21 cellular contexts compared by ENCODE assay signal in genomic region chr1:247962911-247963588, GRCh38. TPM values are rescaled to one million over a fixed set of nuclear protein-coding genes. Genes with fewer than 3 reads are reported as not detected.
DNase-seq lines count a peak whose midpoint lies in the region; ATAC-seq, FAIRE-seq and TF ChIP-seq lines count a peak whose summit lies in the region.
"Had no signal": no experiment of that assay in that cellular context is flagged by ENCODE, and none has a peak within 500 bp of the region (broad histone marks: within the 10 kb centered on the region; RNA-seq: fewer than 3 reads in every experiment).

No MANE protein-coding gene starts in this region.

- H3K9me3 Mint-ChIP-seq in activated CD8-positive, alpha-beta T cell treated with anti-CD3 and anti-CD28 coated beads for 36 hours: peaks cover 2% of the 10 kb centered on the region
- H3K9me3 Mint-ChIP-seq in activated CD8-positive, alpha-beta T cell treated with anti-CD3 and anti-CD28 coated beads, Interleukin-2, amount 10 ng/mL, durations not matched to agents 7 days and 5 days (ENCODE audit: insufficient read depth): no peaks in the 10 kb centered on the region

- no peaks in the 10 kb centered on the region for H3K4me1 ChIP-seq in RWPE2 (ENCODE audit: insufficient read depth, poor library complexity, severe bottlenecking)

- POLR2A ChIA-PET in activated CD8-positive, alpha-beta T cell treated with anti-CD3 and anti-CD28 coated beads for 36 hours (lab: Charles Lee): no interaction called here
- POLR2A ChIA-PET in activated CD8-positive, alpha-beta T cell treated with anti-CD3 and anti-CD28 coated beads, Interleukin-2, amount 10 ng/mL, durations not matched to agents 7 days and 5 days (lab: Charles Lee): no interaction called here

- H3K27me3 ChIP-seq in RWPE2 (ENCODE audit: insufficient read depth, poor library complexity, severe bottlenecking): no peaks in the 10 kb centered on the region

- H3K4me1 Mint-ChIP-seq in activated CD8-positive, alpha-beta T cell treated with anti-CD3 and anti-CD28 coated beads for 36 hours (ENCODE audit: low read depth): peaks cover 14% of the 10 kb centered on the region
- peaks cover 10% of the 10 kb centered on the region for H3K4me1 Mint-ChIP-seq in activated CD8-positive, alpha-beta T cell treated with anti-CD3 and anti-CD28 coated beads, Interleukin-2, amount 10 ng/mL, durations not matched to agents 7 days and 5 days (ENCODE audit: low read depth)
- H3K4me1 Mint-ChIP-seq: CD8-positive, alpha-beta memory T cell had no signal

- FAIRE-seq in urothelium cell line (lab: Jason Lieb, UNC): no peak
- FAIRE-seq: GM19239 had no signal

- no peak for TF ChIP-seq CTCF in activated CD8-positive, alpha-beta T cell treated with anti-CD3 and anti-CD28 coated beads for 36 hours (IDR thresholded peaks at IDR 0.05)
- no peak for TF ChIP-seq CTCF in RWPE2 (IDR thresholded peaks at IDR 0.05; ENCODE audit: poor library complexity, severe bottlenecking)

- peak overlapping the region; percentile 22 for H3K27ac ChIP-seq in RWPE2 (ENCODE audit: poor library complexity, severe bottlenecking)
- H3K27ac ChIP-seq: 22Rv1 had no signal

- no peaks in the 10 kb centered on the region for H3K9me3 ChIP-seq in RWPE2 (ENCODE audit: severe bottlenecking)

- CTCF ChIA-PET in activated CD8-positive, alpha-beta T cell treated with anti-CD3 and anti-CD28 coated beads for 36 hours (lab: Charles Lee): no interaction called here
- CTCF ChIA-PET in activated CD8-positive, alpha-beta T cell treated with anti-CD3 and anti-CD28 coated beads, Interleukin-2, amount 10 ng/mL, durations not matched to agents 7 days and 5 days (lab: Charles Lee): no interaction called here

- no peak overlapping the region for H3K27ac Mint-ChIP-seq in activated CD8-positive, alpha-beta T cell treated with anti-CD3 and anti-CD28 coated beads for 36 hours
- H3K27ac Mint-ChIP-seq in activated CD8-positive, alpha-beta T cell treated with anti-CD3 and anti-CD28 coated beads, Interleukin-2, amount 10 ng/mL, durations not matched to agents 7 days and 5 days: no peak overlapping the region
- H3K27ac Mint-ChIP-seq: CD8-positive, alpha-beta memory T cell; IgD-negative memory B cell had no signal

- H3K4me3 Mint-ChIP-seq in activated CD8-positive, alpha-beta T cell treated with anti-CD3 and anti-CD28 coated beads for 36 hours: no peak overlapping the region
- H3K4me3 Mint-ChIP-seq in activated CD8-positive, alpha-beta T cell treated with anti-CD3 and anti-CD28 coated beads, Interleukin-2, amount 10 ng/mL, durations not matched to agents 7 days and 5 days: no peak overlapping the region
- H3K4me3 Mint-ChIP-seq: CD8-positive, alpha-beta memory T cell; IgD-negative memory B cell had no signal

- intact Hi-C loops in activated CD8-positive, alpha-beta T cell treated with anti-CD3 and anti-CD28 coated beads for 36 hours (cut with micrococcal nuclease): no loop called here

- H3K36me3 Mint-ChIP-seq in activated CD8-positive, alpha-beta T cell treated with anti-CD3 and anti-CD28 coated beads for 36 hours (ENCODE audit: low read depth): peaks cover 4% of the 10 kb centered on the region
- H3K36me3 Mint-ChIP-seq in activated CD8-positive, alpha-beta T cell treated with anti-CD3 and anti-CD28 coated beads, Interleukin-2, amount 10 ng/mL, durations not matched to agents 7 days and 5 days (ENCODE audit: low read depth): no peaks in the 10 kb centered on the region
- H3K36me3 Mint-ChIP-seq: IgD-negative memory B cell had no signal

- no peak overlapping the region for H3K4me3 ChIP-seq in RWPE2 (ENCODE audit: severe bottlenecking)

- ATAC-seq in activated CD8-positive, alpha-beta T cell treated with anti-CD3 and anti-CD28 coated beads for 36 hours: peak; percentile 72
- no peak for ATAC-seq in activated CD8-positive, alpha-beta T cell treated with anti-CD3 and anti-CD28 coated beads, Interleukin-2, amount 10 ng/mL, durations not matched to agents 7 days and 5 days
- ATAC-seq in RWPE2 (ENCODE audit: low read depth) (0 out of 3 replicates have a peak, but pooled peaks have one; percentile 25), GM18517 (IDR thresholded peaks at IDR 0.05; ENCODE audit: unreplicated experiment) (no peak)

- H3K27me3 Mint-ChIP-seq in activated CD8-positive, alpha-beta T cell treated with anti-CD3 and anti-CD28 coated beads for 36 hours: no peaks in the 10 kb centered on the region
- no peaks in the 10 kb centered on the region for H3K27me3 Mint-ChIP-seq in activated CD8-positive, alpha-beta T cell treated with anti-CD3 and anti-CD28 coated beads, Interleukin-2, amount 10 ng/mL, durations not matched to agents 7 days and 5 days (ENCODE audit: low read depth)
- H3K27me3 Mint-ChIP-seq: CD8-positive, alpha-beta memory T cell had no signal

- H3K36me3 ChIP-seq in RWPE2 (ENCODE audit: low read depth): no peaks in the 10 kb centered on the region

- DNase-seq in activated CD8-positive, alpha-beta T cell treated with anti-CD3 and anti-CD28 coated beads for 36 hours: peak; percentile 23
- no peak for DNase-seq in activated CD8-positive, alpha-beta T cell treated with anti-CD3 and anti-CD28 coated beads, Interleukin-2, amount 10 ng/mL, durations not matched to agents 7 days and 5 days
- DNase-seq in RWPE2 (ENCODE audit: low spot score): no peak
- DNase-seq in astrocyte of the hippocampus (ENCODE audit: low read depth, low spot score): peak; percentile 1
- peak; percentile 16 for DNase-seq in urothelium cell line (ENCODE audit: low spot score)
- no peak for DNase-seq in NCI-H510A treated with DMSO at 0.1 percent for 48 hours (lab: John Stamatoyannopoulos, UW)
- no peak for DNase-seq in medulla oblongata (ENCODE audit: extremely low spot score)
- DNase-seq: CD8-positive, alpha-beta memory T cell; DMS 273 treated with DMSO at 0.1 percent for 48 hours; H7; MV-4-11; NCI-H1417; NCI-H187 treated with DMSO at 0.1 percent for 48 hours; NCI-H69; SIG-M5 had no signal

RNA-seq across cellular contexts. Expression of gene OR2AK2, which starts 2.0 kb away (rescaled TPM):
- not detected for total RNA-seq in activated CD8-positive, alpha-beta T cell treated with anti-CD3 and anti-CD28 coated beads for 36 hours
- not detected for total RNA-seq in activated CD8-positive, alpha-beta T cell treated with anti-CD3 and anti-CD28 coated beads, Interleukin-2, amount 10 ng/mL, durations not matched to agents 7 days and 5 days
- total RNA-seq: CD8-positive, alpha-beta memory T cell; H7; HT-29; LHCN-M2 had no signal

RNA-seq across cellular contexts. Expression of gene OR2L8, which starts 14.4 kb away (rescaled TPM):
- total RNA-seq in activated CD8-positive, alpha-beta T cell treated with anti-CD3 and anti-CD28 coated beads for 36 hours: under 1 TPM; 0.29 to 0.34 TPM
- total RNA-seq in activated CD8-positive, alpha-beta T cell treated with anti-CD3 and anti-CD28 coated beads, Interleukin-2, amount 10 ng/mL, durations not matched to agents 7 days and 5 days: under 1 TPM in 1 of 2 experiments, not detected in 1; 0.29 TPM
- total RNA-seq: CD8-positive, alpha-beta memory T cell; H7; HT-29; LHCN-M2 had no signal

RNA-seq across cellular contexts. Expression of gene OR2AJ1, which starts 38.4 kb away (rescaled TPM):
- total RNA-seq in activated CD8-positive, alpha-beta T cell treated with anti-CD3 and anti-CD28 coated beads for 36 hours: not detected
- not detected for total RNA-seq in activated CD8-positive, alpha-beta T cell treated with anti-CD3 and anti-CD28 coated beads, Interleukin-2, amount 10 ng/mL, durations not matched to agents 7 days and 5 days
- total RNA-seq: CD8-positive, alpha-beta memory T cell; H7; HT-29; LHCN-M2 had no signal

RNA-seq across cellular contexts. Expression of gene OR2T8, which starts 43.0 kb away (rescaled TPM):
- total RNA-seq in activated CD8-positive, alpha-beta T cell treated with anti-CD3 and anti-CD28 coated beads for 36 hours: not detected
- total RNA-seq in activated CD8-positive, alpha-beta T cell treated with anti-CD3 and anti-CD28 coated beads, Interleukin-2, amount 10 ng/mL, durations not matched to agents 7 days and 5 days: not detected
- total RNA-seq: CD8-positive, alpha-beta memory T cell; H7; HT-29; LHCN-M2 had no signal

RNA-seq across cellular contexts. Expression of gene OR2L5, which starts 50.4 kb away (rescaled TPM):
- total RNA-seq in activated CD8-positive, alpha-beta T cell treated with anti-CD3 and anti-CD28 coated beads for 36 hours: not detected
- total RNA-seq in activated CD8-positive, alpha-beta T cell treated with anti-CD3 and anti-CD28 coated beads, Interleukin-2, amount 10 ng/mL, durations not matched to agents 7 days and 5 days: not detected
- total RNA-seq: CD8-positive, alpha-beta memory T cell; H7; HT-29; LHCN-M2 had no signal

Comparison
In these comparisons a context has a peak if more than half of its experiments do, and no peak if none do; other contexts are left out.
1. ATAC-seq: peak in activated CD8-positive, alpha-beta T cell treated with anti-CD3 and anti-CD28 coated beads for 36 hours (single experiment) and RWPE2 (single experiment); none in activated CD8-positive, alpha-beta T cell treated with anti-CD3 and anti-CD28 coated beads, Interleukin-2, amount 10 ng/mL, durations not matched to agents 7 days and 5 days (single experiment) and GM18517 (single experiment).
2. DNase-seq: peak in activated CD8-positive, alpha-beta T cell treated with anti-CD3 and anti-CD28 coated beads for 36 hours (single experiment), astrocyte of the hippocampus (single experiment) and urothelium cell line (single experiment); none in activated CD8-positive, alpha-beta T cell treated with anti-CD3 and anti-CD28 coated beads, Interleukin-2, amount 10 ng/mL, durations not matched to agents 7 days and 5 days (single experiment), RWPE2 (single experiment), NCI-H510A treated with DMSO at 0.1 percent for 48 hours (single experiment) and medulla oblongata (single experiment).